ENCODE assay signal across 26 cellular contexts in genomic region chr1:39568208-39568607, GRCh38.
"Had no signal": no experiment of that assay in that cellular context is flagged by ENCODE, and none has a peak within 500 bp of the region (broad histone marks: within the 10 kb centered on the region; RNA-seq: fewer than 3 reads in every experiment).

No MANE protein-coding gene starts in this region.

- H3K27me3 Mint-ChIP-seq: activated CD4-positive, alpha-beta memory T cell treated with anti-CD3 and anti-CD28 coated beads, Interleukin-2, amount 10 ng/mL, durations not matched to agents 7 days and 5 days; activated CD4-positive, alpha-beta T cell treated with anti-CD3 and anti-CD28 coated beads for 36 hours; activated naive CD4-positive, alpha-beta T cell treated with anti-CD3 and anti-CD28 coated beads, Interleukin-2, amount 10 ng/mL, durations not matched to agents 7 days and 5 days; activated T-helper 17 cell treated with anti-CD3 and anti-CD28 coated beads, Interleukin-2, amount 50 U/mL, for 72 hours had no signal

- DNase-seq: activated CD4-positive, alpha-beta memory T cell treated with anti-CD3 and anti-CD28 coated beads, Interleukin-2, amount 10 ng/mL, durations not matched to agents 7 days and 5 days; activated CD4-positive, alpha-beta T cell treated with anti-CD3 and anti-CD28 coated beads for 36 hours; activated CD4-positive, alpha-beta T cell treated with anti-CD3 and anti-CD28 coated beads, Interleukin-2, amount 50 U/mL, for 1 hour; activated CD8-positive, alpha-beta memory T cell treated with anti-CD3 and anti-CD28 coated beads, Interleukin-2, amount 50 U/mL, for 4 hours; activated gamma-delta T cell; activated naive CD4-positive, alpha-beta T cell treated with anti-CD3 and anti-CD28 coated beads, Interleukin-2, amount 10 ng/mL, durations not matched to agents 7 days and 5 days; activated T-cell treated with anti-CD3 and anti-CD28 coated beads, Interleukin-2, amount 50 U/mL, for 4 hours; amniotic stem cell; body of pancreas; central memory CD4-positive, alpha-beta T cell; MG63; NCI-H1105 treated with DMSO at 0.1 percent for 48 hours; NCI-H1436 treated with DMSO at 0.1 percent for 48 hours; NCI-H187; NCI-H2081; NCI-H510A treated with DMSO at 0.1 percent for 48 hours; NCI-H69; Peyer's patch; Right ventricle myocardium superior; SJCRH30; SK-N-SH; T-helper 1 cell had no signal

- H3K9ac ChIP-seq: SK-N-SH had no signal

- H3K4me2 ChIP-seq: SK-N-SH had no signal

- H3K9me3 ChIP-seq: ascending aorta, body of pancreas, MG63, Peyer's patch, SJCRH30, SK-N-SH had no signal

- H3K4me3 ChIP-seq: ascending aorta, body of pancreas, MG63, Peyer's patch, SJCRH30 had no signal

- H3K27ac Mint-ChIP-seq: activated CD4-positive, alpha-beta memory T cell treated with anti-CD3 and anti-CD28 coated beads, Interleukin-2, amount 10 ng/mL, durations not matched to agents 7 days and 5 days; activated naive CD4-positive, alpha-beta T cell treated with anti-CD3 and anti-CD28 coated beads, Interleukin-2, amount 10 ng/mL, durations not matched to agents 7 days and 5 days had no signal

- H3K4me3 Mint-ChIP-seq: activated CD4-positive, alpha-beta memory T cell treated with anti-CD3 and anti-CD28 coated beads, Interleukin-2, amount 10 ng/mL, durations not matched to agents 7 days and 5 days; activated CD4-positive, alpha-beta T cell treated with anti-CD3 and anti-CD28 coated beads for 36 hours; activated naive CD4-positive, alpha-beta T cell treated with anti-CD3 and anti-CD28 coated beads, Interleukin-2, amount 10 ng/mL, durations not matched to agents 7 days and 5 days; activated T-cell treated with anti-CD3 and anti-CD28 coated beads, Interleukin-2, amount 50 U/mL, for 4 hours; activated T-helper 17 cell treated with anti-CD3 and anti-CD28 coated beads, Interleukin-2, amount 50 U/mL, for 72 hours had no signal

- H3K27ac ChIP-seq: ascending aorta, RWPE1, SJCRH30, VCaP had no signal

- H3K9me3 Mint-ChIP-seq: activated CD4-positive, alpha-beta memory T cell treated with anti-CD3 and anti-CD28 coated beads, Interleukin-2, amount 10 ng/mL, durations not matched to agents 7 days and 5 days; activated naive CD4-positive, alpha-beta T cell treated with anti-CD3 and anti-CD28 coated beads, Interleukin-2, amount 10 ng/mL, durations not matched to agents 7 days and 5 days; activated T-cell treated with anti-CD3 and anti-CD28 coated beads, Interleukin-2, amount 50 U/mL, for 4 hours; activated T-helper 17 cell treated with anti-CD3 and anti-CD28 coated beads, Interleukin-2, amount 50 U/mL, for 72 hours had no signal

- ATAC-seq: activated CD4-positive, alpha-beta T cell treated with anti-CD3 and anti-CD28 coated beads for 36 hours; activated T-cell treated with anti-CD3 and anti-CD28 coated beads, Interleukin-2, amount 50 U/mL, for 4 hours; activated T-helper 17 cell treated with anti-CD3 and anti-CD28 coated beads, Interleukin-2, amount 50 U/mL, for 72 hours had no signal

- H3K27me3 ChIP-seq: ascending aorta, body of pancreas, MG63, Peyer's patch, SJCRH30 had no signal
